ENCODE assay signal across 25 cellular contexts in the genomic region with DNA sequence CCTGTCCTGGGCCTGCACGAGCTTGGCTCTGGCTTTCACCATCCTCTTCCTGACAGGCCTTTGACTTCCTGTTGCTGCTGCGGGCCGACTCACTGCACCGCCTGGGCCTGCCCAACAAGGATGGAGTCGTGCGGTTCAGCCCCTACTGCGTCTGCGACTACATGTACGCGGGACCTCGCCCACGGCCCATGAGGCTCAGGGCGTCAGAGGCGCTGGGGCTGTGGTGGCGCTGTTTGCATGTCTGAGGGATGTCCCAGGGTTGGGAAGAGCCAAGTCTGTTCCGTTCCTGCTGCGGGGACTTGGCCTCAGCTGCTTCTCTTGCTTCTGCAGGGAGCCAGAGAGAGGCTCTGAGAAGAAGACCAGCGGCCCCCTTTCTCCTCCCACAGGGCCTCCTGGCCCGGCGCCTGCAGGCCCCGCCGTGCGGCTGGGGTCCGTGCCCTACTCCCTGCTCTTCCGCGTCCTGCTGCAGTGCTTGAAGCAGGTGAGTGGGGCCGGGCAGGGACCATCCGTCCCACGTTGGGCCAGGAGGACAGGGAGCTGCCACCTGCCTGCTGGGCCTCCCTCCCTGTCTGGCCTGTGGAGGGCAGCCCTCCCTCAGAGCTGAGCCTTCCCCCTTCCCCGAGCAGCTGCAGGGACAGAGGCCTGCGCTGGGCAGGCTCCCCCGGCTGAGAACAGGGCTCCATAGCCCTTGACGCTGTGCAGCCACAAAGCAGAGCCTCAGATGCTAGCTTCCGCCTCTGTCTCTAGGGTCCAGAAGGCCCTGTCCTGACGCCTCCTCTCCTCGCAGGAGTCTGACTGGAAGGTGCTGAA. TPM values are rescaled to one million over a fixed set of nuclear protein-coding genes. Genes with fewer than 3 reads are reported as not detected.
DNase-seq lines count a peak whose midpoint lies in the region; ATAC-seq, FAIRE-seq and TF ChIP-seq lines count a peak whose summit lies in the region.
"Had no signal": no experiment of that assay in that cellular context is flagged by ENCODE, and none has a peak within 500 bp of the region (broad histone marks: within the 10 kb centered on the region; RNA-seq: fewer than 3 reads in every experiment).

No MANE protein-coding gene starts in this region.

- no peak for DNase-seq in activated naive CD8-positive, alpha-beta T cell treated with anti-CD3 and anti-CD28 coated beads for 36 hours
- no peak for DNase-seq in activated naive CD8-positive, alpha-beta T cell treated with anti-CD3 and anti-CD28 coated beads, Interleukin-2, amount 50 U/mL, for 24 hours
- DNase-seq in K562 (ENCODE audit: extremely low read depth in 1 of 4, low spot score in 3 of 4) (no peak), neuronal stem cell (ENCODE audit: low spot score) (no peak), T1000 (lab: John Stamatoyannopoulos, UW) (no peak), natural killer cell (no peak)
- DNase-seq: activated CD4-positive, alpha-beta T cell treated with anti-CD3 and anti-CD28 coated beads, Interleukin-2, amount 10 ng/mL, durations not matched to agents 7 days and 5 days; activated naive CD4-positive, alpha-beta T cell treated with anti-CD3 and anti-CD28 coated beads, Interleukin-2, amount 50 U/mL, for 16 hours; activated T-cell treated with anti-CD3 and anti-CD28 coated beads, Interleukin-2, amount 50 U/mL, for 72 hours; aorta; DMS79; esophagus squamous epithelium; foreskin melanocyte; hypothalamus; NCI-H1105 treated with DMSO at 0.1 percent for 48 hours; NCI-H2029; NCI-H446; NCI-H82; stomach; tibial artery had no signal

- TF ChIP-seq POLR2A in K562 (conservative IDR thresholded peaks at IDR 0.05): no peak

- H3K4me1 Mint-ChIP-seq in activated naive CD8-positive, alpha-beta T cell treated with anti-CD3 and anti-CD28 coated beads for 36 hours: no peaks in the 10 kb centered on the region
- H3K4me1 Mint-ChIP-seq in activated naive CD8-positive, alpha-beta T cell treated with anti-CD3 and anti-CD28 coated beads, Interleukin-2, amount 50 U/mL, for 24 hours: no peaks in the 10 kb centered on the region
- H3K4me1 Mint-ChIP-seq in natural killer cell: peaks cover 0 to 4% of the 10 kb centered on the region in 2 donors
- H3K4me1 Mint-ChIP-seq: activated CD4-positive, alpha-beta T cell treated with anti-CD3 and anti-CD28 coated beads, Interleukin-2, amount 10 ng/mL, durations not matched to agents 7 days and 5 days had no signal

- H3K27ac Mint-ChIP-seq in activated naive CD8-positive, alpha-beta T cell treated with anti-CD3 and anti-CD28 coated beads for 36 hours: peak overlapping the region; percentile 29
- no peak overlapping the region for H3K27ac Mint-ChIP-seq in activated naive CD8-positive, alpha-beta T cell treated with anti-CD3 and anti-CD28 coated beads, Interleukin-2, amount 50 U/mL, for 24 hours
- no peak overlapping the region for H3K27ac Mint-ChIP-seq in natural killer cell
- H3K27ac Mint-ChIP-seq: activated CD4-positive, alpha-beta T cell treated with anti-CD3 and anti-CD28 coated beads, Interleukin-2, amount 10 ng/mL, durations not matched to agents 7 days and 5 days; activated T-cell treated with anti-CD3 and anti-CD28 coated beads, Interleukin-2, amount 50 U/mL, for 72 hours had no signal

- H2AFZ ChIP-seq in K562 (ENCODE audit: low read depth, low read length) (no peak overlapping the region), neuronal stem cell (ENCODE audit: low read length) (no peak overlapping the region)

- no peak overlapping the region for H3K14ac ChIP-seq in neuronal stem cell (ENCODE audit: low read length)

- no peak overlapping the region for H4K91ac ChIP-seq in neuronal stem cell (ENCODE audit: low read depth, low read length, poor library complexity)

- in situ Hi-C loops in K562 (cut with MboI): no loop called here

- H3K27me3 ChIP-seq in HUES48 (ENCODE audit: control insufficient read depth, insufficient read depth, low read length) (no peaks in the 10 kb centered on the region), K562 (ENCODE audit: control insufficient read depth in 2 of 2, insufficient read depth in 2 of 2, low read length in 2 of 2) (no peaks in the 10 kb centered on the region), neuronal stem cell (ENCODE audit: control insufficient read depth in 3 of 3, insufficient read depth in 3 of 3, low read depth in 1 of 3, low read length in 3 of 3) (no peaks in the 10 kb centered on the region)
- H3K27me3 ChIP-seq: cardiac muscle cell, esophagus squamous epithelium, stomach, tibial artery had no signal

- H3K9me1 ChIP-seq in K562 (ENCODE audit: control insufficient read depth, insufficient read depth, low read length): no peaks in the 10 kb centered on the region

- no peak overlapping the region for H2BK12ac ChIP-seq in neuronal stem cell (ENCODE audit: low read length)

- no peak for ATAC-seq in activated naive CD8-positive, alpha-beta T cell treated with anti-CD3 and anti-CD28 coated beads, Interleukin-2, amount 50 U/mL, for 24 hours
- peak; percentile 66 for ATAC-seq in K562
- ATAC-seq in natural killer cell: no peak
- no peak for ATAC-seq in HG03439 (IDR thresholded peaks at IDR 0.05; ENCODE audit: unreplicated experiment)
- ATAC-seq: activated T-cell treated with anti-CD3 and anti-CD28 coated beads, Interleukin-2, amount 50 U/mL, for 72 hours had no signal

- TF ChIP-seq CTCF in K562 (IDR thresholded peaks at IDR 0.05 in 2 of 3, conservative IDR thresholded peaks at IDR 0.05 in 1 of 3; ENCODE audit: insufficient read depth in 2 of 3, low read depth in 1 of 3, low read length in 3 of 3): no peak; a peak in 1 of 6 replicates
- no peak for TF ChIP-seq CTCF in natural killer cell (IDR thresholded peaks at IDR 0.05)

- BruUV-seq in K562 (replicated peaks; lab: Mats Ljungman, UMichigan): no TSS peak

- 85% methylated on average over 22 of the region's 36 CpGs for WGBS in K562 (ENCODE audit: insufficient coverage, low coverage, missing lambda C conversion rate)
- no CpG with 5 or more reads among the region's 36 CpGs for WGBS in neuronal stem cell (ENCODE audit: extremely low coverage in 2 of 2, insufficient read length in 2 of 2, insufficient replicate concordance in 1 of 2), 2 donors

- H2AK5ac ChIP-seq in neuronal stem cell (ENCODE audit: low read depth, low read length): no peak overlapping the region

- FAIRE-seq in K562 (lab: Jason Lieb, UNC): no peak
- FAIRE-seq: H54 had no signal

- H2BK15ac ChIP-seq in neuronal stem cell (ENCODE audit: low read length): no peak overlapping the region

- CTCF ChIA-PET in K562 (lab: Yijun Ruan, JAX; ENCODE audit: low intra/inter-chr PET ratio): no interaction called here

- H3K4me2 ChIP-seq in K562 (ENCODE audit: insufficient read depth, low read length) (no peak overlapping the region), neuronal stem cell (ENCODE audit: insufficient read depth, low read length, poor library complexity, severe bottlenecking) (no peak overlapping the region)

- no peak overlapping the region for H4K8ac ChIP-seq in neuronal stem cell (ENCODE audit: low read depth, low read length)

- H3K9me3 Mint-ChIP-seq in activated naive CD8-positive, alpha-beta T cell treated with anti-CD3 and anti-CD28 coated beads for 36 hours: no peaks in the 10 kb centered on the region
- H3K9me3 Mint-ChIP-seq in activated naive CD8-positive, alpha-beta T cell treated with anti-CD3 and anti-CD28 coated beads, Interleukin-2, amount 50 U/mL, for 24 hours: no peaks in the 10 kb centered on the region
- no peaks in the 10 kb centered on the region for H3K9me3 Mint-ChIP-seq in natural killer cell
- H3K9me3 Mint-ChIP-seq: activated CD4-positive, alpha-beta T cell treated with anti-CD3 and anti-CD28 coated beads, Interleukin-2, amount 10 ng/mL, durations not matched to agents 7 days and 5 days; activated T-cell treated with anti-CD3 and anti-CD28 coated beads, Interleukin-2, amount 50 U/mL, for 72 hours had no signal

- H3K9ac ChIP-seq in HUES48 (ENCODE audit: low read depth, low read length): 0 out of 2 replicates have a peak overlapping the region, but pooled peaks have one; percentile 18
- H3K9ac ChIP-seq in K562 (ENCODE audit: insufficient read depth in 1 of 2, low read depth in 2 of 2, low read length in 2 of 2): peak overlapping the region in 1 of 2 experiments; percentile 52; a peak in 1 of 4 replicates
- H3K9ac ChIP-seq in neuronal stem cell (ENCODE audit: low read depth, low read length, poor library complexity): no peak overlapping the region

- H3K79me1 ChIP-seq in neuronal stem cell (ENCODE audit: low read depth, low read length): peaks cover 2% of the 10 kb centered on the region

- no peak overlapping the region for H2BK5ac ChIP-seq in neuronal stem cell (ENCODE audit: low read length)

- H3K27me3 Mint-ChIP-seq in activated naive CD8-positive, alpha-beta T cell treated with anti-CD3 and anti-CD28 coated beads for 36 hours: no peaks in the 10 kb centered on the region
- H3K27me3 Mint-ChIP-seq in activated naive CD8-positive, alpha-beta T cell treated with anti-CD3 and anti-CD28 coated beads, Interleukin-2, amount 50 U/mL, for 24 hours: no peaks in the 10 kb centered on the region
- no peaks in the 10 kb centered on the region for H3K27me3 Mint-ChIP-seq in natural killer cell (ENCODE audit: low read depth in 2 of 2)
- H3K27me3 Mint-ChIP-seq: activated CD4-positive, alpha-beta T cell treated with anti-CD3 and anti-CD28 coated beads, Interleukin-2, amount 10 ng/mL, durations not matched to agents 7 days and 5 days had no signal

- peaks cover 4% of the 10 kb centered on the region for H3K36me3 Mint-ChIP-seq in activated naive CD8-positive, alpha-beta T cell treated with anti-CD3 and anti-CD28 coated beads for 36 hours
- H3K36me3 Mint-ChIP-seq in activated naive CD8-positive, alpha-beta T cell treated with anti-CD3 and anti-CD28 coated beads, Interleukin-2, amount 50 U/mL, for 24 hours (ENCODE audit: low read depth): peaks cover 8% of the 10 kb centered on the region
- H3K36me3 Mint-ChIP-seq in natural killer cell: no peaks in the 10 kb centered on the region

- H3K23ac ChIP-seq in neuronal stem cell (ENCODE audit: low read depth, low read length, poor library complexity): peak overlapping the region; percentile 95

- no peak overlapping the region for H3K4me3 Mint-ChIP-seq in activated naive CD8-positive, alpha-beta T cell treated with anti-CD3 and anti-CD28 coated beads for 36 hours
- H3K4me3 Mint-ChIP-seq in activated naive CD8-positive, alpha-beta T cell treated with anti-CD3 and anti-CD28 coated beads, Interleukin-2, amount 50 U/mL, for 24 hours: no peak overlapping the region
- H3K4me3 Mint-ChIP-seq in natural killer cell: no peak overlapping the region
- H3K4me3 Mint-ChIP-seq: activated CD4-positive, alpha-beta T cell treated with anti-CD3 and anti-CD28 coated beads, Interleukin-2, amount 10 ng/mL, durations not matched to agents 7 days and 5 days; activated T-cell treated with anti-CD3 and anti-CD28 coated beads, Interleukin-2, amount 50 U/mL, for 72 hours had no signal

- no peak overlapping the region for H3K27ac ChIP-seq in HUES48 (ENCODE audit: low read depth, low read length)
- no peak overlapping the region for H3K27ac ChIP-seq in K562 (ENCODE audit: extremely low read depth, low read depth, low read length)
- no peak overlapping the region for H3K27ac ChIP-seq in neuronal stem cell (replicated peaks; ENCODE audit: low read length)
- H3K27ac ChIP-seq: cardiac muscle cell, esophagus squamous epithelium, stomach, tibial artery had no signal

- H3K36me3 ChIP-seq in HUES48 (ENCODE audit: control insufficient read depth, insufficient read depth, low read length) (peaks cover 59% of the 10 kb centered on the region), K562 (ENCODE audit: control insufficient read depth, insufficient read depth, low read length) (peaks cover 54% of the 10 kb centered on the region; the same call in 2 of the 3 replicates), neuronal stem cell (replicated peaks in 1 of 2; ENCODE audit: control insufficient read depth in 2 of 2, insufficient read depth in 2 of 2, low read length in 2 of 2) (peaks cover 31 to 82% of the 10 kb centered on the region in 2 donors)

- no peaks in the 10 kb centered on the region for H3K79me2 ChIP-seq in K562 (ENCODE audit: control insufficient read depth, insufficient read depth, low read length)

- no peak overlapping the region for H2BK120ac ChIP-seq in neuronal stem cell (ENCODE audit: low read depth, low read length)

- no peak overlapping the region for H3K4ac ChIP-seq in neuronal stem cell (ENCODE audit: low read length)

- no peaks in the 10 kb centered on the region for H4K20me1 ChIP-seq in K562 (replicated peaks; ENCODE audit: control insufficient read depth, insufficient read depth, low read length)

- H3K4me3 ChIP-seq in HUES48 (ENCODE audit: low read depth, low read length) (no peak overlapping the region), K562 (no peak overlapping the region), neuronal stem cell (ENCODE audit: low read length in 2 of 2) (peak overlapping the region in 1 of 2 donors; percentile 46)
- H3K4me3 ChIP-seq: cardiac muscle cell, esophagus squamous epithelium, stomach, tibial artery had no signal

- POLR2A ChIA-PET in K562 (lab: Yijun Ruan, JAX): interaction anchor here (0.6 to 0.7 kb wide), 2 partner anchors 8 to 34 kb away, joined by 3 to 4 read pairs; no protein-coding TSS in a partner anchor

- H3K4me1 ChIP-seq in HUES48 (ENCODE audit: control insufficient read depth, insufficient read depth, low read length) (no peaks in the 10 kb centered on the region), K562 (replicated peaks in 1 of 2; ENCODE audit: control insufficient read depth in 2 of 2, insufficient read depth in 2 of 2, low read length in 2 of 2) (peaks cover 0 to 9% of the 10 kb centered on the region in 2 experiments; a peak in 2 of 5 replicates), neuronal stem cell (ENCODE audit: control insufficient read depth in 2 of 2, insufficient read depth in 1 of 2, low read depth in 1 of 2, low read length in 2 of 2) (no peaks in the 10 kb centered on the region)
- H3K4me1 ChIP-seq: esophagus squamous epithelium, stomach, tibial artery had no signal

- TF ChIP-seq RAD21 in K562 (CRISPR knock-in tag; conservative IDR thresholded peaks at IDR 0.05 in 1 of 2, IDR thresholded peaks at IDR 0.05 in 1 of 2): 0 out of 4 replicates have a peak, but pooled peaks of 1 of the 2 experiments have one; percentile 3

- H3K18ac ChIP-seq in neuronal stem cell (ENCODE audit: low read length): peak overlapping the region; percentile 48

- TF ChIP-seq EP300 in K562 (IDR thresholded peaks at IDR 0.05; ENCODE audit: low read length): no peak

- intact Hi-C loops in K562 (cut with micrococcal nuclease): no loop called here
- intact Hi-C loops in natural killer cell (cut with micrococcal nuclease): no loop called here

- H3K9me3 ChIP-seq in HUES48 (ENCODE audit: control insufficient read depth, insufficient read depth, low read length) (no peaks in the 10 kb centered on the region), K562 (replicated peaks; ENCODE audit: control insufficient read depth, insufficient read depth, low read depth, low read length) (no peaks in the 10 kb centered on the region), neuronal stem cell (replicated peaks in 1 of 2; ENCODE audit: control insufficient read depth in 2 of 2, insufficient read depth in 1 of 2, low read depth in 1 of 2, low read length in 2 of 2) (no peaks in the 10 kb centered on the region)
- H3K9me3 ChIP-seq: esophagus squamous epithelium, stomach, tibial artery had no signal

RNA-seq across cellular contexts. Expression of a gene that starts 23.9 kb away (rescaled TPM):
- total RNA-seq in activated naive CD8-positive, alpha-beta T cell treated with anti-CD3 and anti-CD28 coated beads for 36 hours: 10 to 100 TPM; 52.3 to 57.5 TPM
- total RNA-seq in K562 (2011; cell fraction: chromatin; rRNA removed; ENCODE audit: low replicate concordance): 274 and 710 TPM in 2 replicates
- total RNA-seq in K562 (2011; cell fraction: nucleolus; rRNA removed): 311 and 338 TPM in 2 replicates
- 244 and 254 TPM in 2 replicates for total RNA-seq in K562 (2011; cell fraction: nucleoplasm; rRNA removed)
- total RNA-seq in K562 (2014; rRNA removed) (20.3 and 28.1 TPM in 2 replicates), K562 (2014; rRNA removed; fragmentation: Illumina TruSeq; extraction: Trizol) (15.0 and 20.1 TPM in 2 replicates), K562 (2015; rRNA removed; fragmentation: Illumina TruSeq; extraction: Trizol) (16.6 and 19.6 TPM in 2 replicates), K562 (2021) (65.8 and 68.1 TPM in 2 replicates), natural killer cell (100 to 1,000 TPM; 135 to 197 (median 161) TPM)
- polyA plus RNA-seq in K562 (2011; rRNA removed) (15.5 and 35.5 TPM in 2 replicates), K562 (2014; fragmentation: Illumina TruSeq; extraction: Trizol) (27.8 and 35.8 TPM in 2 replicates), K562 (2014; fragmentation: Nextera tagmentation; extraction: Ambion mirVana) (1 to 10 TPM; 1.3 to 2.3 TPM), K562 (2014; rRNA removed) (32.0 and 35.2 TPM in 2 replicates)
- polyA plus RNA-seq in K562 (2011; cell fraction: cytosol; rRNA removed): 21.9 and 33.6 TPM in 2 replicates
- polyA plus RNA-seq in K562 (2011; cell fraction: nucleus; rRNA removed): 157 and 220 TPM in 2 replicates
- polyA plus RNA-seq in K562 (2012): 46.9 and 75.1 TPM in 2 replicates
- polyA minus RNA-seq in K562 (2011; rRNA and poly(A)+ RNA removed): 41.8 and 43.8 TPM in 2 replicates
- 49.2 and 80.8 TPM in 2 replicates for polyA minus RNA-seq in K562 (2011; cell fraction: cytosol; rRNA and poly(A)+ RNA removed)
- polyA minus RNA-seq in K562 (2011; cell fraction: nucleus; rRNA and poly(A)+ RNA removed): 48.9 and 58.8 TPM in 2 replicates
- 54.6 TPM for polyA plus RNA-seq in neuronal stem cell (2013, experiment 1 of 2)
- polyA plus RNA-seq in neuronal stem cell (2013, experiment 2 of 2): 53.2 TPM

RNA-seq across cellular contexts. Expression of a gene that starts 24.0 kb away (rescaled TPM):
- total RNA-seq in activated naive CD8-positive, alpha-beta T cell treated with anti-CD3 and anti-CD28 coated beads for 36 hours: 10 to 100 TPM; 30.6 to 32.0 TPM
- total RNA-seq in K562 (2011; cell fraction: chromatin; rRNA removed; ENCODE audit: low replicate concordance): 7.3 and 19.8 TPM in 2 replicates
- total RNA-seq in K562 (2011; cell fraction: nucleolus; rRNA removed): 25.7 and 29.0 TPM in 2 replicates
- total RNA-seq in K562 (2011; cell fraction: nucleoplasm; rRNA removed): 12.0 and 20.0 TPM in 2 replicates
- total RNA-seq in K562 (2014; rRNA removed) (58.8 and 76.7 TPM in 2 replicates), K562 (2014; rRNA removed; fragmentation: Illumina TruSeq; extraction: Trizol) (3.6 and 6.7 TPM in 2 replicates), K562 (2015; rRNA removed; fragmentation: Illumina TruSeq; extraction: Trizol) (27.9 and 30.6 TPM in 2 replicates), K562 (2021) (43.5 and 54.2 TPM in 2 replicates), natural killer cell (10 to 100 TPM in 1 of 3 donors, 1 to 10 TPM in 2; 8.7 to 12.9 (median 9.7) TPM)
- polyA plus RNA-seq in K562 (2011; rRNA removed) (17.6 and 27.0 TPM in 2 replicates), K562 (2014; fragmentation: Illumina TruSeq; extraction: Trizol) (11.4 and 20.2 TPM in 2 replicates), K562 (2014; fragmentation: Nextera tagmentation; extraction: Ambion mirVana) (1 to 10 TPM; 1.1 to 4.7 TPM), K562 (2014; rRNA removed) (45.0 and 52.8 TPM in 2 replicates)
- polyA plus RNA-seq in K562 (2011; cell fraction: cytosol; rRNA removed): 49.2 and 100 TPM in 2 replicates
- polyA plus RNA-seq in K562 (2011; cell fraction: nucleus; rRNA removed): 20.3 and 30.8 TPM in 2 replicates
- polyA plus RNA-seq in K562 (2012): 27.8 and 29.2 TPM in 2 replicates
- 5.4 and 8.8 TPM in 2 replicates for polyA minus RNA-seq in K562 (2011; rRNA and poly(A)+ RNA removed)
- 14.4 and 19.7 TPM in 2 replicates for polyA minus RNA-seq in K562 (2011; cell fraction: cytosol; rRNA and poly(A)+ RNA removed)
- 7.1 TPM in 2 replicates for polyA minus RNA-seq in K562 (2011; cell fraction: nucleus; rRNA and poly(A)+ RNA removed)
- polyA plus RNA-seq in neuronal stem cell (2013, experiment 1 of 2): 28.2 TPM
- 27.7 TPM for polyA plus RNA-seq in neuronal stem cell (2013, experiment 2 of 2)

RNA-seq across cellular contexts. Expression of a gene that starts 45.0 kb away (rescaled TPM):
- 1 to 10 TPM; 2.4 to 3.7 TPM for total RNA-seq in activated naive CD8-positive, alpha-beta T cell treated with anti-CD3 and anti-CD28 coated beads for 36 hours
- 6.2 and 27.3 TPM in 2 replicates for total RNA-seq in K562 (2011; cell fraction: chromatin; rRNA removed; ENCODE audit: low replicate concordance)
- 16.4 and 21.7 TPM in 2 replicates for total RNA-seq in K562 (2011; cell fraction: nucleolus; rRNA removed)
- total RNA-seq in K562 (2011; cell fraction: nucleoplasm; rRNA removed): 7.1 and 12.7 TPM in 2 replicates
- total RNA-seq in K562 (2014; rRNA removed) (23.4 and 34.2 TPM in 2 replicates), K562 (2014; rRNA removed; fragmentation: Illumina TruSeq; extraction: Trizol) (2.0 and 2.6 TPM in 2 replicates), K562 (2015; rRNA removed; fragmentation: Illumina TruSeq; extraction: Trizol) (11.2 and 12.9 TPM in 2 replicates), K562 (2021) (42.0 and 44.1 TPM in 2 replicates), natural killer cell (1 to 10 TPM; 4.3 to 7.1 (median 5.6) TPM)
- polyA plus RNA-seq in K562 (2011; rRNA removed) (12.5 and 16.4 TPM in 2 replicates), K562 (2014; fragmentation: Illumina TruSeq; extraction: Trizol) (8.5 and 24.9 TPM in 2 replicates), K562 (2014; fragmentation: Nextera tagmentation; extraction: Ambion mirVana) (under 1 TPM; 0.15 to 0.38 TPM), K562 (2014; rRNA removed) (29.4 and 29.5 TPM in 2 replicates)
- polyA plus RNA-seq in K562 (2011; cell fraction: cytosol; rRNA removed): 20.6 and 61.9 TPM in 2 replicates
- 19.3 and 38.5 TPM in 2 replicates for polyA plus RNA-seq in K562 (2011; cell fraction: nucleus; rRNA removed)
- 22.8 and 27.9 TPM in 2 replicates for polyA plus RNA-seq in K562 (2012)
- polyA minus RNA-seq in K562 (2011; rRNA and poly(A)+ RNA removed): 2.7 and 6.3 TPM in 2 replicates
- 21.2 and 23.6 TPM in 2 replicates for polyA minus RNA-seq in K562 (2011; cell fraction: cytosol; rRNA and poly(A)+ RNA removed)
- 7.3 and 8.8 TPM in 2 replicates for polyA minus RNA-seq in K562 (2011; cell fraction: nucleus; rRNA and poly(A)+ RNA removed)
- 16.0 TPM for polyA plus RNA-seq in neuronal stem cell (2013, experiment 1 of 2)
- 14.8 TPM for polyA plus RNA-seq in neuronal stem cell (2013, experiment 2 of 2)

RNA-seq across cellular contexts. Expression of a gene that starts 52.1 kb away (rescaled TPM):
- total RNA-seq in activated naive CD8-positive, alpha-beta T cell treated with anti-CD3 and anti-CD28 coated beads for 36 hours: 10 to 100 TPM; 29.1 to 34.2 TPM
- 1.9 TPM in 1 of 2 replicates, not detected in the other for total RNA-seq in K562 (2011; cell fraction: chromatin; rRNA removed; ENCODE audit: low replicate concordance)
- 7.1 and 10.2 TPM in 2 replicates for total RNA-seq in K562 (2011; cell fraction: nucleolus; rRNA removed)
- 1.8 and 2.1 TPM in 2 replicates for total RNA-seq in K562 (2011; cell fraction: nucleoplasm; rRNA removed)
- total RNA-seq in K562 (2014; rRNA removed) (2.6 and 4.2 TPM in 2 replicates), K562 (2014; rRNA removed; fragmentation: Illumina TruSeq; extraction: Trizol) (not detected in 2 replicates), K562 (2015; rRNA removed; fragmentation: Illumina TruSeq; extraction: Trizol) (0.14 and 0.23 TPM in 2 replicates), K562 (2021) (3.1 and 4.6 TPM in 2 replicates), natural killer cell (under 1 TPM in 1 of 3 donors, not detected in 2; 0.80 TPM)
- polyA plus RNA-seq in K562 (2011; rRNA removed) (0.31 and 0.32 TPM in 2 replicates), K562 (2014; fragmentation: Illumina TruSeq; extraction: Trizol) (not detected in 2 replicates), K562 (2014; fragmentation: Nextera tagmentation; extraction: Ambion mirVana) (not detected), K562 (2014; rRNA removed) (0.85 and 4.0 TPM in 2 replicates)
- polyA plus RNA-seq in K562 (2011; cell fraction: cytosol; rRNA removed): 0.90 and 6.1 TPM in 2 replicates
- 0.66 and 1.5 TPM in 2 replicates for polyA plus RNA-seq in K562 (2011; cell fraction: nucleus; rRNA removed)
- polyA plus RNA-seq in K562 (2012): 1.6 and 1.8 TPM in 2 replicates
- polyA minus RNA-seq in K562 (2011; rRNA and poly(A)+ RNA removed): not detected in 2 replicates
- polyA minus RNA-seq in K562 (2011; cell fraction: cytosol; rRNA and poly(A)+ RNA removed): 1.4 and 2.0 TPM in 2 replicates
- 0.67 and 1.3 TPM in 2 replicates for polyA minus RNA-seq in K562 (2011; cell fraction: nucleus; rRNA and poly(A)+ RNA removed)
- 2.0 TPM for polyA plus RNA-seq in neuronal stem cell (2013, experiment 1 of 2)
- polyA plus RNA-seq in neuronal stem cell (2013, experiment 2 of 2): 1.7 TPM
- total RNA-seq: skeletal muscle tissue had no signal
